ENCODE assay signal across 15 cellular contexts in genomic region chr3:128587391-128587790, GRCh38.
A peak's percentile ranks its signal among the peaks of the same experiment; 100 is the strongest.
DNase-seq lines count a peak whose midpoint lies in the region; ATAC-seq and TF ChIP-seq lines count a peak whose summit lies in the region.
"Had no signal": no experiment of that assay in that cellular context is flagged by ENCODE, and none has a peak within 500 bp of the region (broad histone marks: within the 10 kb centered on the region; RNA-seq: fewer than 3 reads in every experiment).

No MANE protein-coding gene starts in this region.

- H3K4me3 ChIP-seq in HL-60 (replicated peaks; ENCODE audit: insufficient read depth, low read length) (no peak overlapping the region), IMR-90 (ENCODE audit: insufficient read depth, low read depth, low read length) (no peak overlapping the region), epithelial cell of esophagus (ENCODE audit: low read length) (no peak overlapping the region)

- no peak overlapping the region for H3K56ac ChIP-seq in IMR-90 (ENCODE audit: extremely low read depth, insufficient read depth, low read length)

- no peak overlapping the region for H2AK5ac ChIP-seq in IMR-90 (ENCODE audit: low read depth, low read length)

- H2BK5ac ChIP-seq in IMR-90 (ENCODE audit: low read depth, low read length, poor library complexity, severe bottlenecking): no peak overlapping the region

- dilution Hi-C loops in IMR-90 (cut with HindIII; ENCODE audit: low sequenced_read_pairs, unreplicated experiment): no loop called here

- no peak overlapping the region for H3K18ac ChIP-seq in IMR-90 (ENCODE audit: low read depth, low read length)

- no peak overlapping the region for H4K8ac ChIP-seq in IMR-90 (ENCODE audit: low read depth in 2 of 2, low read length in 2 of 2)

- no peaks in the 10 kb centered on the region for H3K9me1 ChIP-seq in IMR-90 (ENCODE audit: insufficient read depth, low read length)

- no peak for TF ChIP-seq RAD21 in IMR-90 (IDR thresholded peaks at IDR 0.05; ENCODE audit: low read length)

- CTCF ChIA-PET in IMR-90 (lab: Yijun Ruan, JAX): no interaction called here

- H3K27me3 ChIP-seq in HL-60 (ENCODE audit: insufficient read depth, poor library complexity, severe bottlenecking) (no peaks in the 10 kb centered on the region), IMR-90 (ENCODE audit: control insufficient read depth, insufficient read depth, low read length) (peaks cover 8% of the 10 kb centered on the region)

- WGBS in IMR-90 (ENCODE audit: extremely low coverage in 2 of 2, insufficient read length in 1 of 2), 2 experiments: no CpG with 5 or more reads among the region's 3 CpGs

- no peaks in the 10 kb centered on the region for H4K20me1 ChIP-seq in IMR-90 (ENCODE audit: insufficient read depth, low read length)

- no peaks in the 10 kb centered on the region for H3K36me3 ChIP-seq in IMR-90 (ENCODE audit: control insufficient read depth, insufficient read depth, low read length)

- in situ Hi-C loops in IMR-90 (cut with MboI; ENCODE audit: low sequenced_read_pairs): no loop called here

- intact Hi-C loops in IMR-90 (cut with micrococcal nuclease): loop anchor here (2.0 to 10.0 kb wide), 2 partner anchors 99 to 283 kb away; no protein-coding TSS in a partner anchor

- no peak overlapping the region for H4K91ac ChIP-seq in IMR-90 (ENCODE audit: insufficient read depth, low read depth, low read length)

- H3K23ac ChIP-seq in IMR-90 (ENCODE audit: low read depth, low read length): 0 out of 2 replicates have a peak overlapping the region, but pooled peaks have one; percentile 59

- no peaks in the 10 kb centered on the region for H3K79me1 ChIP-seq in IMR-90 (ENCODE audit: low read depth in 1 of 2, low read length in 2 of 2)

- H2BK20ac ChIP-seq in IMR-90 (ENCODE audit: low read depth, low read length): no peak overlapping the region

- POLR2A ChIA-PET in IMR-90 (lab: Charles Lee; ENCODE audit: unreplicated experiment): no interaction called here

- H3K4ac ChIP-seq in IMR-90 (ENCODE audit: low read depth, low read length): no peak overlapping the region

- no peak overlapping the region for H2BK15ac ChIP-seq in IMR-90 (ENCODE audit: low read depth, low read length)

- no TSS peak for BruUV-seq in IMR-90 (replicated peaks; lab: Mats Ljungman, UMichigan)

- H3K4me2 ChIP-seq in IMR-90 (ENCODE audit: low read depth, low read length): no peak overlapping the region

- no peak overlapping the region for H3K9ac ChIP-seq in IMR-90 (ENCODE audit: low read depth, low read length)

- H3K27ac ChIP-seq in HL-60 (replicated peaks): peak overlapping the region; percentile 24; the same call in 1 of the 2 replicates
- no peak overlapping the region for H3K27ac ChIP-seq in IMR-90 (ENCODE audit: insufficient read depth, low read length)

- ATAC-seq in IMR-90 (ENCODE audit: low read depth) (no peak), GM21786 (IDR thresholded peaks at IDR 0.05; ENCODE audit: unreplicated experiment) (no peak), HG02938 (IDR thresholded peaks at IDR 0.05; ENCODE audit: unreplicated experiment) (no peak)

- no peaks in the 10 kb centered on the region for H3K9me3 ChIP-seq in IMR-90 (ENCODE audit: control insufficient read depth, insufficient read depth, low read length)

- H2AFZ ChIP-seq in IMR-90 (replicated peaks; ENCODE audit: low read length, poor library complexity): peak overlapping the region; percentile 43

- H2BK120ac ChIP-seq in IMR-90 (ENCODE audit: low read depth, low read length): no peak overlapping the region

- TF ChIP-seq POLR2A in IMR-90 (IDR thresholded peaks at IDR 0.05; ENCODE audit: low read depth, low read length): no peak

- no peak overlapping the region for H2AK9ac ChIP-seq in IMR-90 (replicated peaks; ENCODE audit: low read depth, low read length, poor library complexity)

- no peak for TF ChIP-seq CTCF in HL-60 (IDR thresholded peaks at IDR 0.05; ENCODE audit: insufficient read depth, low read length)
- no peak for TF ChIP-seq CTCF in IMR-90 (conservative IDR thresholded peaks at IDR 0.05; ENCODE audit: low read depth, low read length)
- TF ChIP-seq CTCF in epithelial cell of esophagus (IDR thresholded peaks at IDR 0.05; ENCODE audit: insufficient read depth, low read depth, low read length, missing control alignments): no peak

- H3K4me1 ChIP-seq in IMR-90 (ENCODE audit: control insufficient read depth, insufficient read depth, low read length): no peaks in the 10 kb centered on the region

- DNase-seq in HL-60 (ENCODE audit: low read depth in 1 of 2, low spot score in 1 of 2) (no peak), IMR-90 (no peak), epithelial cell of esophagus (ENCODE audit: low read depth) (peak; percentile 27), EL (no peak)
- DNase-seq: C1 segment of cervical spinal cord; Calu3; CD4-positive, alpha-beta memory T cell; COR-L47; DMS53; DMS79 treated with DMSO at 0.1 percent for 48 hours; GOT3; H7; HCEC 1CT had no signal

- no peak overlapping the region for H4K5ac ChIP-seq in IMR-90 (ENCODE audit: low read depth, low read length)

- H3K14ac ChIP-seq in IMR-90 (replicated peaks; ENCODE audit: low read depth, low read length): no peak overlapping the region

TF ChIP-seq in IMR-90, 13 proteins besides CTCF, POLR2A, EP300 and RAD21:
- TF ChIP-seq BHLHE40 (IDR thresholded peaks at IDR 0.05; ENCODE audit: low read depth, low read length) (no peak), MAZ (IDR thresholded peaks at IDR 0.05; ENCODE audit: borderline replicate concordance, low read depth, low read length) (no peak), RCOR1 (IDR thresholded peaks at IDR 0.05; ENCODE audit: insufficient replicate concordance, low read length) (no peak), CEBPB (IDR thresholded peaks at IDR 0.05; ENCODE audit: low read depth, low read length) (no peak), USF2 (IDR thresholded peaks at IDR 0.05; ENCODE audit: low read depth, low read length) (no peak), CHD1 (IDR thresholded peaks at IDR 0.05; ENCODE audit: low read depth, low read length) (no peak), SMC3 (IDR thresholded peaks at IDR 0.05; ENCODE audit: low read depth, low read length) (no peak), NFE2L2 (IDR thresholded peaks at IDR 0.05; ENCODE audit: low read depth, low read length) (no peak), MAFK (IDR thresholded peaks at IDR 0.05; ENCODE audit: low read depth, low read length) (no peak), MXI1 (IDR thresholded peaks at IDR 0.05; ENCODE audit: borderline replicate concordance, low read depth, low read length) (no peak), RFX5 (IDR thresholded peaks at IDR 0.05; ENCODE audit: low read depth, low read length) (no peak), FOS (IDR thresholded peaks at IDR 0.05; ENCODE audit: low read depth, low read length) (no peak)
- TF ChIP-seq, protein P1, sequence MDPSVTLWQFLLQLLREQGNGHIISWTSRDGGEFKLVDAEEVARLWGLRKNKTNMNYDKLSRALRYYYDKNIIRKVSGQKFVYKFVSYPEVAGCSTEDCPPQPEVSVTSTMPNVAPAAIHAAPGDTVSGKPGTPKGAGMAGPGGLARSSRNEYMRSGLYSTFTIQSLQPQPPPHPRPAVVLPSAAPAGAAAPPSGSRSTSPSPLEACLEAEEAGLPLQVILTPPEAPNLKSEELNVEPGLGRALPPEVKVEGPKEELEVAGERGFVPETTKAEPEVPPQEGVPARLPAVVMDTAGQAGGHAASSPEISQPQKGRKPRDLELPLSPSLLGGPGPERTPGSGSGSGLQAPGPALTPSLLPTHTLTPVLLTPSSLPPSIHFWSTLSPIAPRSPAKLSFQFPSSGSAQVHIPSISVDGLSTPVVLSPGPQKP (IDR thresholded peaks at IDR 0.05; ENCODE audit: borderline replicate concordance, low read depth, low read length): no peak
